ENCODE assay signal across 1 cellular context in genomic region chr6:8539446-8539845, GRCh38.
TF ChIP-seq lines count a peak whose summit lies in the region.

No MANE protein-coding gene starts in this region.

TF ChIP-seq in WTC11, 78 proteins besides CTCF, POLR2A, EP300 and RAD21 (continued from another document):
- no peak for TF ChIP-seq ATF2 (CRISPR knock-in tag; IDR thresholded peaks at IDR 0.05; ENCODE audit: borderline replicate concordance, low read depth)
- no peak for TF ChIP-seq IRF2 (CRISPR knock-in tag; IDR thresholded peaks at IDR 0.05; ENCODE audit: borderline replicate concordance, low read depth)
- no peak for TF ChIP-seq ZMAT4 (CRISPR knock-in tag; IDR thresholded peaks at IDR 0.05)
TF ChIP-seq in WTC11: peak in this region for 0.
